Comparison of ENCODE assay signal across 22 cellular contexts in the genomic region with DNA sequence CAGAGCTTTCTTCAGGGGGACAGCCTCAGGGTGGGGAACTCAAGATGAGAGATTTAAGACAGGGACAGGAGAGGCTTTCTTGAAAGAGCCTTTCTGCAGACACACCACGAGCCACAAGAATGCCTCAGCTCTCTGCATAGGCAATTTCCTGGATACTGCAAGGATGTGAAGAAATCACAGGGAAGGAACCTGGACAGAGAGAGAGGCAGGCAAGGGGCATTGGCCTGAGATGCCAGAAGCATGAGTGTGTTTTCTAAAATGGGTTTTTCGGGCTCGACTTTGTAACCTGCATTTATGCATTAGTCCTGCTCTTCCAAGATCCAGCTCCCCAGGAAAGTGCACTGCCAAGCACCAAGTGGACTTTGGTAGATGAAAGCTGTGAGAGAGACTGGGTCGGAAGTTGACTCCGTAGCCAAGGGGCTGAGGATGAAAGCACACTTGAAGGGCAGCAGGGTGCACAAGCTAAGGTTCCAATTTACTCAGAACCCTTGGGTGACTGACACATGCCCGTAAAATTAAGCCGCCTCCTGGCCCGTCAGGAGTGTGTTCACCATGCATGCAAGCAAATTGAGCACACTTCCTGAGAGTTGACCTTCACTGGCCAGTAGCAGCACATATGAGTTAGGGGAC.
"Had no signal": no experiment of that assay in that cellular context is flagged by ENCODE, and none has a peak within 500 bp of the region (broad histone marks: within the 10 kb centered on the region; RNA-seq: fewer than 3 reads in every experiment).

No MANE protein-coding gene starts in this region.

- H3K27ac ChIP-seq: body of pancreas, pancreas, SK-N-MC, upper lobe of right lung had no signal

- H3K9me3 ChIP-seq: body of pancreas, pancreas, upper lobe of right lung had no signal

- H3K27me3 ChIP-seq: body of pancreas, upper lobe of right lung had no signal

- H3K4me1 ChIP-seq: body of pancreas, pancreas, upper lobe of right lung had no signal

- H3K4me3 ChIP-seq: body of pancreas, pancreas, SK-N-MC, smooth muscle cell, upper lobe of right lung had no signal

- H3K36me3 ChIP-seq: pancreas, upper lobe of right lung had no signal

- DNase-seq: activated CD4-positive, alpha-beta T cell treated with anti-CD3 and anti-CD28 coated beads for 4 hours; activated CD4-positive, CD25-positive, alpha-beta regulatory T cell; activated CD8-positive, alpha-beta T cell treated with anti-CD3 and anti-CD28 coated beads for 36 hours; activated gamma-delta T cell; activated naive CD4-positive, alpha-beta T cell treated with anti-CD3 and anti-CD28 coated beads, Interleukin-2, amount 50 U/mL, for 16 hours; activated naive CD8-positive, alpha-beta T cell treated with anti-CD3 and anti-CD28 coated beads, Interleukin-2, amount 50 U/mL, for 24 hours; body of pancreas; cortex of kidney; effector CD4-positive, alpha-beta T cell; foreskin melanocyte; left colon; mesenchymal stem cell; nephron progenitor cell; stimulated activated CD4-positive, alpha-beta T cell treated with anti-CD3 and anti-CD28 coated beads, Interleukin-4, amount 100 ng/mL, for 1 hour; stimulated activated naive CD4-positive, alpha-beta T cell; SW 1271; T-helper 17 cell; upper lobe of right lung had no signal

- ATAC-seq: activated CD8-positive, alpha-beta T cell treated with anti-CD3 and anti-CD28 coated beads for 36 hours; activated naive CD8-positive, alpha-beta T cell treated with anti-CD3 and anti-CD28 coated beads, Interleukin-2, amount 50 U/mL, for 24 hours; body of pancreas; left colon; pancreas; sciatic nerve; T-helper 17 cell; upper lobe of right lung had no signal
